In the genomic region with DNA sequence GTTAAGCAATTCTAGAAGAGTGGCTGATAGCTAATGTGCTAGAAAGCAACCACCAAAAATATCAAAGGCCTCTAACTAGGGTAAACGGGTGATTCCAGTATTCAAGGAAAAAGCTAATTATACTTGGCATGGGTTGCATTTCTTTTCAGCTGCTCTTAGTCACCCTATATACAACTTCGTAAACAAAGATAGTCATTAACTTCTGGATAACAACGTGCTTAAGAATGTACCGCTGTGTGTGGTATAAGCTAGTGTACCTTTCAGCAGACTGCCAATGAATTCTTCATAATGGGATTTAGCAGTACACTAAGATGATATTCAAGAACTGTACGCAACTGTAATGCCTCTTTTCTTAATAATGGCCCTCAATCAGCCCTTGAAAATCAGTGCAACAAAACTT, we compare ENCODE assay signal across 24 cellular contexts. TPM values are rescaled to one million over a fixed set of nuclear protein-coding genes. Genes with fewer than 3 reads are reported as not detected.
DNase-seq lines count a peak whose midpoint lies in the region; ATAC-seq and TF ChIP-seq lines count a peak whose summit lies in the region.
"Had no signal": no experiment of that assay in that cellular context is flagged by ENCODE, and none has a peak within 500 bp of the region (broad histone marks: within the 10 kb centered on the region; RNA-seq: fewer than 3 reads in every experiment).

No MANE protein-coding gene starts in this region.

- H3K9ac ChIP-seq in GM23248: no peak overlapping the region

- no peak overlapping the region for H3K4me3 ChIP-seq in A673 (ENCODE audit: low read depth, low read length, poor library complexity, severe bottlenecking)
- H3K4me3 ChIP-seq in GM23248: no peak overlapping the region
- H3K4me3 ChIP-seq in fibroblast of mammary gland (ENCODE audit: control insufficient read depth, low read depth, low read length): no peak overlapping the region
- H3K4me3 ChIP-seq: left lung, testis had no signal

- POLR2A ChIA-PET in A673 (lab: Charles Lee; ENCODE audit: low non-redundant PET): no interaction called here

- H4K20me1 ChIP-seq in GM23248 (ENCODE audit: insufficient read depth): peaks cover 7% of the 10 kb centered on the region; the same call in 1 of the 2 replicates

- no peak overlapping the region for H3K4me2 ChIP-seq in GM23248 (ENCODE audit: unreplicated experiment)

- TF ChIP-seq CTCF in A673 (conservative IDR thresholded peaks at IDR 0.05; ENCODE audit: low read depth, low read length): no peak
- TF ChIP-seq CTCF in fibroblast of mammary gland (conservative IDR thresholded peaks at IDR 0.05; ENCODE audit: control insufficient read depth, insufficient read depth, low read depth, low read length): no peak
- TF ChIP-seq CTCF in GM20000 (IDR thresholded peaks at IDR 0.05; ENCODE audit: extremely low read depth, missing control alignments): no peak

- BruUV-seq in A673 (replicated peaks; lab: Mats Ljungman, UMichigan): no TSS peak

- H3K4me1 ChIP-seq in A673 (ENCODE audit: insufficient read depth, low read length, poor library complexity, severe bottlenecking) (peaks cover 4% of the 10 kb centered on the region), GM23248 (ENCODE audit: insufficient read depth) (no peaks in the 10 kb centered on the region)
- H3K4me1 ChIP-seq: left lung, testis had no signal

- intact Hi-C loops in A673 (cut with micrococcal nuclease; ENCODE audit: unreplicated experiment): no loop called here

- WGBS in GM23248 (ENCODE audit: low coverage in 1 of 2, low lambda C conversion rate in 2 of 2, missing lambda C conversion rate in 2 of 2), 2 experiments: 81 to 85% methylated on average over 5 of the region's 5 CpGs

- in situ Hi-C loops in GM23248 (cut with MboI): no loop called here

- DNase-seq in A673 (ENCODE audit: low spot score) (peak; percentile 23), GM23248 (peak; percentile 2), RPMI7951 (ENCODE audit: low read depth) (peak; percentile 4), fibroblast of mammary gland (ENCODE audit: low read depth) (peak; percentile 18), GM20000 (ENCODE audit: low spot score) (no peak)
- DNase-seq: activated CD4-positive, CD25-positive, alpha-beta regulatory T cell; activated naive CD4-positive, alpha-beta T cell treated with anti-CD3 and anti-CD28 coated beads, Interleukin-2, amount 10 ng/mL, durations not matched to agents 7 days and 5 days; activated T-cell treated with anti-CD3 and anti-CD28 coated beads, Interleukin-2, amount 50 U/mL, for 4 hours; anterior cingulate cortex; GF-D8; head of caudate nucleus; HFFc6; left lung; midbrain; NCI-H1694 treated with DMSO at 0.1 percent for 48 hours; NCI-H345; posterior cingulate gyrus; T1000; testis had no signal

- no peaks in the 10 kb centered on the region for H3F3A ChIP-seq in GM23248 (ENCODE audit: insufficient read depth)

- CTCF ChIA-PET in A673 (lab: Charles Lee): no interaction called here

- no peak for ATAC-seq in GM21381 (IDR thresholded peaks at IDR 0.05; ENCODE audit: unreplicated experiment)
- ATAC-seq in HG03378 (IDR thresholded peaks at IDR 0.05; ENCODE audit: unreplicated experiment): no peak
- ATAC-seq in GM21723 (IDR thresholded peaks at IDR 0.05; ENCODE audit: unreplicated experiment): no peak
- ATAC-seq: activated T-cell treated with anti-CD3 and anti-CD28 coated beads, Interleukin-2, amount 50 U/mL, for 4 hours; left lung; stimulated activated memory B cell treated with anti-CD40 and anti-IgM and Interleukin-4, amounts not matched to agents 10 μg/mL and 1 μg/mL and 100 μg/mL, for 72 hours had no signal

- H3K79me2 ChIP-seq in GM23248 (ENCODE audit: insufficient read depth): peaks cover 69% of the 10 kb centered on the region

- no peaks in the 10 kb centered on the region for H3K27me3 ChIP-seq in A673 (replicated peaks; ENCODE audit: insufficient read depth, low read depth, low read length, poor library complexity)
- H3K27me3 ChIP-seq in GM23248 (replicated peaks; ENCODE audit: insufficient read depth): no peaks in the 10 kb centered on the region
- H3K27me3 ChIP-seq: left lung, testis had no signal

- no peak overlapping the region for H3K27ac ChIP-seq in A673 (ENCODE audit: low read depth, low read length, poor library complexity, severe bottlenecking)
- no peak overlapping the region for H3K27ac ChIP-seq in GM23248
- H3K27ac ChIP-seq: left lung, testis had no signal

- H3K9me2 ChIP-seq in GM23248 (ENCODE audit: insufficient read depth): no peaks in the 10 kb centered on the region

- H2AFZ ChIP-seq in GM23248: no peak overlapping the region

- H3K36me3 ChIP-seq in A673 (ENCODE audit: insufficient read depth, low read length, poor library complexity, severe bottlenecking) (peaks cover 56% of the 10 kb centered on the region), GM23248 (ENCODE audit: low read depth) (peaks cover 69% of the 10 kb centered on the region)

- no peaks in the 10 kb centered on the region for H3K9me3 ChIP-seq in A673 (ENCODE audit: low read depth, low read length, poor library complexity, severe bottlenecking)
- no peaks in the 10 kb centered on the region for H3K9me3 ChIP-seq in GM23248 (ENCODE audit: low read depth)
- H3K9me3 ChIP-seq: left lung, testis had no signal

RNA-seq across cellular contexts. Expression of a gene that starts 42.2 kb away (rescaled TPM):
- not detected in 2 replicates for total RNA-seq in A673 (2021)
- total RNA-seq in GM23248 (2014; rRNA removed; shearing (Covaris generic)): not detected in 2 replicates
- polyA plus RNA-seq in GM23248 (2016; fragmentation: Nextera tagmentation; extraction: Ambion mirVana): not detected in 2 replicates
- total RNA-seq in RPMI7951 (2014; rRNA removed; shearing (Covaris generic)): 0.36 TPM in 1 of 2 replicates, not detected in the other
- total RNA-seq: HFFc6 had no signal
- polyA plus RNA-seq: AG04450 had no signal
